10 cellular contexts compared by ENCODE assay signal in the genomic region with DNA sequence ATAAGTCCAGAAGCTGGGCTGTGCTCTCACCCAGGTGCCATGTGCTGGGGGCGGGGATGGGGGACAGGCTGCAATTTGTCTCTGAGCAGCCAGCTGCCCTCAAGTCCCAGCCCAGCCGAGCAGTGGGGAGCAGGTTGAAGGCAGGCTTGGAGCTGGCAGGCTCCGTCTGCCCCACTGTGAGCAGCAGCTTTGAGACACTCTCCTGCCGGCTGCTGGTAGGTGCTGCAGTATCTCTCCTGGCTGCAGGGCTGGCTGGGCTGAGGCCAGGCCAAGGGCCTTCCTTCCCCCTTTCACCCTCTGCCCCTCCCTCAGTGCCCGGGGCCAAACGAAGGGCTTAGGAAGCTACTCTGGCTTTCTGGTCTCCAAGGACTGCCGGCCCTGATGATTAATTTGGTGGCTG. TPM values are rescaled to one million over a fixed set of nuclear protein-coding genes. Genes with fewer than 3 reads are reported as not detected.
"Had no signal": no experiment of that assay in that cellular context is flagged by ENCODE, and none has a peak within 500 bp of the region (broad histone marks: within the 10 kb centered on the region; RNA-seq: fewer than 3 reads in every experiment).

No MANE protein-coding gene starts in this region.

RNA-seq across cellular contexts. Expression of a gene that starts 50.6 kb away (rescaled TPM):
- total RNA-seq: activated CD4-positive, alpha-beta memory T cell treated with anti-CD3 and anti-CD28 coated beads, Interleukin-2, amount 10 ng/mL, durations not matched to agents 7 days and 5 days; activated CD4-positive, alpha-beta T cell treated with anti-CD3 and anti-CD28 coated beads, Interleukin-2, amount 10 ng/mL, durations not matched to agents 7 days and 5 days; activated naive CD4-positive, alpha-beta T cell treated with anti-CD3 and anti-CD28 coated beads for 36 hours; activated T-helper 1 cell treated with anti-CD3 and anti-CD28 coated beads, Interleukin-12 subunit alpha, Interleukin-12 subunit beta, Interleukin-2, Interleukin-4 antibody, amounts not matched to agents 30 ng/mL and 10 ng/mL and 1 ng/mL, durations not matched to agents 14 hours and 24 hours and 36 hours; activated T-helper 2 cell treated with anti-CD3 and anti-CD28 coated beads, Interferon-gamma antibody, Interleukin-2, Interleukin-4, amounts not matched to agents 10 μg/mL and 5 μg/mL and 100 μg/mL, durations not matched to agents 14 hours and 24 hours and 36 hours; dermis blood vessel endothelial cell; esophagus squamous epithelium; frontal cortex; T-helper 1 cell treated with Interleukin-12 subunit alpha and Interleukin-12 subunit beta and Interleukin-4 antibody, amounts not matched to agents 30 ng/mL and 1 ng/mL, for 36 hours had no signal
- polyA plus RNA-seq: aorta had no signal
